23 cellular contexts compared by ENCODE assay signal in the genomic region with DNA sequence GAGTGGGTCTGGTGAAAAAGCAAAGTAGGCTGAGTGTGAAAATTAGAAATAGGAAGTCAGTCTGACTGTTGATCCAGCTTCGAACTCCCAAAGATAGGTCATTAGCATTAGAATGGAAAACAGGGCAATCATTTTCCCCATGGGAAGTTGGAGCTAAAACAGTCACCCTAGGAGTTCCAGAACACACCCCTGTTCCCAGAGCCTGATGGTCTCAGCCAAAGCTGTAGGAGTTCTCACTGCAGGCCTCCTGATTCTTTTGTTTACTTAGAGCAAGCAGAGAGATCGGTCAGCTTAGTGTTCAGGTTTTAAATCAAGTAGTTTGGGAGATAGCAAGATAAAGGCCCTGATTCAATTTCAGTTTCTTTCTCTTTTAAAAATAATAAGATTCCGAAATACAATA. TPM values are rescaled to one million over a fixed set of nuclear protein-coding genes. Genes with fewer than 3 reads are reported as not detected.
DNase-seq lines count a peak whose midpoint lies in the region; TF ChIP-seq lines count a peak whose summit lies in the region.
"Had no signal": no experiment of that assay in that cellular context is flagged by ENCODE, and none has a peak within 500 bp of the region (broad histone marks: within the 10 kb centered on the region; RNA-seq: fewer than 3 reads in every experiment).

No MANE protein-coding gene starts in this region.

- H3K4me3 ChIP-seq in cardiac muscle cell = no peak overlapping the region
- H3K4me3 ChIP-seq: lung, upper lobe of left lung had no signal

- no peaks in the 10 kb centered on the region for H3K9me3 ChIP-seq in cardiac muscle cell (ENCODE audit: low read depth)
- H3K9me3 ChIP-seq: upper lobe of left lung had no signal

- no peaks in the 10 kb centered on the region for H3K36me3 ChIP-seq in cardiac muscle cell
- H3K36me3 ChIP-seq: upper lobe of left lung had no signal

- no peak for TF ChIP-seq CTCF in cardiac muscle cell (IDR thresholded peaks at IDR 0.05; ENCODE audit: low read depth, low read length)

- H3K27ac ChIP-seq in cardiac muscle cell (peak overlapping the region; percentile 20), caudate nucleus (ENCODE audit: low read depth, low read length) (peak overlapping the region; percentile 16)
- H3K27ac ChIP-seq: epithelial cell of prostate, KMS-11, upper lobe of left lung had no signal

- peaks cover 18% of the 10 kb centered on the region for H3K4me1 ChIP-seq in cardiac muscle cell (ENCODE audit: low read depth)
- H3K4me1 ChIP-seq: upper lobe of left lung had no signal

- no peaks in the 10 kb centered on the region for H3K27me3 ChIP-seq in cardiac muscle cell
- H3K27me3 ChIP-seq: upper lobe of left lung had no signal

- intact Hi-C loops in cardiac septum (cut with DNase I) = no loop called here

- DNase-seq in cardiac muscle cell (ENCODE audit: low read depth in 1 of 2, low spot score in 1 of 2) = no peak
- DNase-seq in cardiac septum (ENCODE audit: low spot score) = no peak
- DNase-seq in caudate nucleus (lab: John Stamatoyannopoulos, UW) = no peak
- peak; percentile 54 for DNase-seq in iPS-NIHi7 (ENCODE audit: extremely low spot score)
- peak; percentile 58 for DNase-seq in smooth muscle cell of the brain vasculature (ENCODE audit: low read depth, low spot score)
- no peak for DNase-seq in cerebellum (ENCODE audit: low spot score)
- DNase-seq in COLO829 (ENCODE audit: low spot score) = no peak
- no peak for DNase-seq in NCI-H1930 (lab: John Stamatoyannopoulos, UW)
- DNase-seq: activated CD4-positive, alpha-beta T cell treated with anti-CD3 and anti-CD28 coated beads for 48 hours; activated naive CD4-positive, alpha-beta T cell; activated T-cell treated with anti-CD3 and anti-CD28 coated beads, Interleukin-2, amount 50 U/mL, for 48 hours; AML-193; CD4-positive, alpha-beta memory T cell; central memory CD4-positive, alpha-beta T cell; hippocampal formation; NCI-H1436 treated with DMSO at 0.1 percent for 48 hours; NCI-H524; small intestine; stimulated activated CD4-positive, alpha-beta T cell treated with anti-CD3 and anti-CD28 coated beads, Interleukin-2, amount 100 ng/mL, for 24 hours; upper lobe of left lung had no signal

RNA-seq across cellular contexts. Expression of gene JCAD, which starts 28.8 kb away (rescaled TPM):
- total RNA-seq in cardiac muscle cell (36.7 and 44.3 TPM in 2 replicates), cardiac septum (19.3 TPM), cerebellum (19.0 TPM)
- polyA plus RNA-seq in cardiac muscle cell = 17.2 and 23.3 TPM in 2 replicates
- total RNA-seq: CD4-positive, alpha-beta memory T cell had no signal
- polyA plus RNA-seq: CD4-positive, alpha-beta memory T cell had no signal

Comparison
In these comparisons a context has a peak if more than half of its experiments do, and no peak if none do; other contexts are left out.
1. DNase-seq: peak in iPS-NIHi7 (single experiment) and smooth muscle cell of the brain vasculature (single experiment); none in cardiac muscle cell (0 of 2), cardiac septum (single experiment), caudate nucleus (0 of 61), cerebellum (single experiment), COLO829 (single experiment) and NCI-H1930 (0 of 2).